Comparison of ENCODE assay signal across 8 cellular contexts in genomic region chr4:145177906-145178538, GRCh38. TPM values are rescaled to one million over a fixed set of nuclear protein-coding genes. Genes with fewer than 3 reads are reported as not detected.
DNase-seq lines count a peak whose midpoint lies in the region; ATAC-seq and TF ChIP-seq lines count a peak whose summit lies in the region.

No MANE protein-coding gene starts in this region.

- CTCF ChIA-PET in Calu3 (lab: Charles Lee), result no interaction called here

- peaks cover 6% of the 10 kb centered on the region for H3K4me1 Mint-ChIP-seq in Calu3 (ENCODE audit: low read depth, unreplicated experiment)
- H3K4me1 Mint-ChIP-seq in activated naive CD8-positive, alpha-beta T cell treated with anti-CD3 and anti-CD28 coated beads, Interleukin-2, amount 50 U/mL, for 24 hours, result peaks cover 55% of the 10 kb centered on the region
- H3K4me1 Mint-ChIP-seq in stimulated activated effector memory CD8-positive, alpha-beta T cell treated with anti-CD3 and anti-CD28 coated beads, Interleukin-12 subunit alpha, Interleukin-12 subunit beta, amount 100 ng/mL, for 72 hours, result peaks cover 34% of the 10 kb centered on the region

- peak overlapping the region; percentile 81 for H3K27ac Mint-ChIP-seq in Calu3 (ENCODE audit: unreplicated experiment)
- peak overlapping the region; percentile 97 for H3K27ac Mint-ChIP-seq in activated naive CD8-positive, alpha-beta T cell treated with anti-CD3 and anti-CD28 coated beads, Interleukin-2, amount 50 U/mL, for 24 hours
- H3K27ac Mint-ChIP-seq in stimulated activated effector memory CD8-positive, alpha-beta T cell treated with anti-CD3 and anti-CD28 coated beads, Interleukin-12 subunit alpha, Interleukin-12 subunit beta, amount 100 ng/mL, for 72 hours, result peak overlapping the region; percentile 86

- no peak for ATAC-seq in activated naive CD8-positive, alpha-beta T cell treated with anti-CD3 and anti-CD28 coated beads, Interleukin-2, amount 50 U/mL, for 24 hours
- no peak for ATAC-seq in stimulated activated effector memory CD8-positive, alpha-beta T cell treated with anti-CD3 and anti-CD28 coated beads, Interleukin-12 subunit alpha, Interleukin-12 subunit beta, amount 100 ng/mL, for 72 hours
- ATAC-seq in GM19351 (IDR thresholded peaks at IDR 0.05; ENCODE audit: unreplicated experiment), result no peak

- peaks cover 17% of the 10 kb centered on the region for H3K36me3 ChIP-seq in iPS-20b (ENCODE audit: insufficient read depth, low read depth, low read length)

- H3K36me3 Mint-ChIP-seq in Calu3 (ENCODE audit: insufficient read depth, unreplicated experiment), result peaks cover 54% of the 10 kb centered on the region
- H3K36me3 Mint-ChIP-seq in activated naive CD8-positive, alpha-beta T cell treated with anti-CD3 and anti-CD28 coated beads, Interleukin-2, amount 50 U/mL, for 24 hours (ENCODE audit: low read depth), result peaks cover 38% of the 10 kb centered on the region
- H3K36me3 Mint-ChIP-seq in stimulated activated effector memory CD8-positive, alpha-beta T cell treated with anti-CD3 and anti-CD28 coated beads, Interleukin-12 subunit alpha, Interleukin-12 subunit beta, amount 100 ng/mL, for 72 hours, result peaks cover 54% of the 10 kb centered on the region

- H3K27me3 ChIP-seq in iPS-20b (ENCODE audit: insufficient read depth, low read length), result no peaks in the 10 kb centered on the region

- H3K27ac ChIP-seq in iPS-20b (ENCODE audit: low read length), result no peak overlapping the region

- no peaks in the 10 kb centered on the region for H3K9me3 Mint-ChIP-seq in Calu3 (ENCODE audit: low read depth, unreplicated experiment)
- H3K9me3 Mint-ChIP-seq in activated naive CD8-positive, alpha-beta T cell treated with anti-CD3 and anti-CD28 coated beads, Interleukin-2, amount 50 U/mL, for 24 hours, result no peaks in the 10 kb centered on the region
- H3K9me3 Mint-ChIP-seq in stimulated activated effector memory CD8-positive, alpha-beta T cell treated with anti-CD3 and anti-CD28 coated beads, Interleukin-12 subunit alpha, Interleukin-12 subunit beta, amount 100 ng/mL, for 72 hours, result no peaks in the 10 kb centered on the region

- BruUV-seq in Calu3 (replicated peaks; lab: Mats Ljungman, UMichigan), result no TSS peak

- peak overlapping the region; percentile 89 for H3K4me3 ChIP-seq in iPS-20b (ENCODE audit: low read length)

- intact Hi-C loops in Calu3 (cut with micrococcal nuclease; ENCODE audit: unreplicated experiment), result no loop called here

- peak overlapping the region; percentile 80 for H3K9ac ChIP-seq in iPS-20b (ENCODE audit: low read depth, low read length)

- H3K27me3 Mint-ChIP-seq in Calu3 (ENCODE audit: unreplicated experiment), result no peaks in the 10 kb centered on the region
- H3K27me3 Mint-ChIP-seq in activated naive CD8-positive, alpha-beta T cell treated with anti-CD3 and anti-CD28 coated beads, Interleukin-2, amount 50 U/mL, for 24 hours, result no peaks in the 10 kb centered on the region

- TF ChIP-seq CTCF in Calu3 (IDR thresholded peaks at IDR 0.05; ENCODE audit: unreplicated experiment), result no peak

- peak overlapping the region; percentile 80 for H3K4me3 Mint-ChIP-seq in Calu3 (ENCODE audit: low read depth, unreplicated experiment)
- H3K4me3 Mint-ChIP-seq in activated naive CD8-positive, alpha-beta T cell treated with anti-CD3 and anti-CD28 coated beads, Interleukin-2, amount 50 U/mL, for 24 hours, result peak overlapping the region; percentile 93
- peak overlapping the region; percentile 80 for H3K4me3 Mint-ChIP-seq in stimulated activated effector memory CD8-positive, alpha-beta T cell treated with anti-CD3 and anti-CD28 coated beads, Interleukin-12 subunit alpha, Interleukin-12 subunit beta, amount 100 ng/mL, for 72 hours

- H3K4me1 ChIP-seq in iPS-20b (ENCODE audit: insufficient read depth, low read length), result peaks cover 24% of the 10 kb centered on the region

- no peaks in the 10 kb centered on the region for H3K9me3 ChIP-seq in iPS-20b (ENCODE audit: insufficient read depth, low read depth, low read length)

- DNase-seq in Calu3 (no peak), M059J (ENCODE audit: low read depth) (peak; percentile 15), NK-92 (lab: John Stamatoyannopoulos, UW; ENCODE audit: unreplicated experiment) (no peak)
- DNase-seq in activated naive CD8-positive, alpha-beta T cell treated with anti-CD3 and anti-CD28 coated beads, Interleukin-2, amount 50 U/mL, for 24 hours, result no peak
- DNase-seq in stimulated activated effector memory CD8-positive, alpha-beta T cell treated with anti-CD3 and anti-CD28 coated beads, Interleukin-12 subunit alpha, Interleukin-12 subunit beta, amount 100 ng/mL, for 72 hours (ENCODE audit: low spot score in 2 of 2), result peak in 1 of 2 donors; percentile 54
- no peak for DNase-seq in stimulated activated naive CD4-positive, alpha-beta T cell treated with Interleukin-2 at 50 U/mL for 16 hours (lab: John Stamatoyannopoulos, UW)

RNA-seq across cellular contexts. Expression of gene OTUD4, which starts 2.4 kb away (rescaled TPM):
- total RNA-seq in Calu3 (2022), result 31.7 and 32.7 TPM in 2 replicates
- 7.4 and 11.2 TPM in 2 replicates for total RNA-seq in M059J (2014; rRNA removed; shearing (Covaris generic))
